In the genomic region with DNA sequence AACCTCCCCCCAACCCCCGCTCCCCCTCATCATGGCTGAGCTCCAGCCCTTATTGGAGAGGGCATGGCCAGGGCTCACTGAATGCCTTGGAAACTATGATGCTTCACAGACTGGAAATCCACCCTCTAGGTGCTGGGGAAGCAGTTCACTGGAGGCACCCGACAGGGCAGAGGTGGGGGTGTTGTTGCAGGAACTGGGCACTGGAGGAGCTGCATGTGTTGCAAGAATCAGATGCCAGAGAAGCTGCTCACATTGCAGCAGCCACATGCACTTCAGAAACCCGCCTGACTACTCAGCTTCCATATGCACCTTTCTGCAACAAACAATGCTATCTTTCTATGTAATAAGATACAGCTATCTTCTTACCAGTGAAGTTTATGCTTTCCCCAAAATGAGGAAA, we compare ENCODE assay signal across 17 cellular contexts. TPM values are rescaled to one million over a fixed set of nuclear protein-coding genes. Genes with fewer than 3 reads are reported as not detected.
DNase-seq lines count a peak whose midpoint lies in the region; ATAC-seq, FAIRE-seq and TF ChIP-seq lines count a peak whose summit lies in the region.
"Had no signal": no experiment of that assay in that cellular context is flagged by ENCODE, and none has a peak within 500 bp of the region (broad histone marks: within the 10 kb centered on the region; RNA-seq: fewer than 3 reads in every experiment).

No MANE protein-coding gene starts in this region.

- H4K20me1 ChIP-seq in HepG2 (ENCODE audit: insufficient read depth, low read length), result no peaks in the 10 kb centered on the region

- intact Hi-C loops in HepG2 (cut with micrococcal nuclease; ENCODE audit: unreplicated experiment) (no loop called here), right lobe of liver (cut with DNase I) (no loop called here)

- H3K27ac Mint-ChIP-seq in mesothelial cell of epicardium, result no peak overlapping the region
- H3K27ac Mint-ChIP-seq: activated naive CD8-positive, alpha-beta T cell; T-cell had no signal

- TF ChIP-seq CTCF in HepG2 (CRISPR knock-in tag; IDR thresholded peaks at IDR 0.05) (no peak), right lobe of liver (IDR thresholded peaks at IDR 0.05) (no peak), cardiac fibroblast (IDR thresholded peaks at IDR 0.05; ENCODE audit: low read depth, low read length) (no peak), mesothelial cell of epicardium (IDR thresholded peaks at IDR 0.05; ENCODE audit: unreplicated experiment) (no peak)

- peak; percentile 16 for DNase-seq in HepG2 (ENCODE audit: low spot score)
- DNase-seq in right lobe of liver, result no peak
- DNase-seq in NCI-H2171 (lab: John Stamatoyannopoulos, UW), result peak; percentile 5
- DNase-seq in cardiac fibroblast (ENCODE audit: low read depth in 2 of 2), result peak; percentile 13 to 19
- no peak for DNase-seq in GF-D8 (lab: John Stamatoyannopoulos, UW)
- no peak for DNase-seq in NCI-H2081 treated with DMSO at 0.1 percent for 48 hours (lab: John Stamatoyannopoulos, UW)
- no peak for DNase-seq in RCC 7860 (ENCODE audit: low spot score)
- DNase-seq in mesothelial cell of epicardium (ENCODE audit: low spot score in 2 of 2, unreplicated experiment in 2 of 2), result no peak
- DNase-seq: activated CD8-positive, alpha-beta memory T cell treated with anti-CD3 and anti-CD28 coated beads, Interleukin-2, amount 50 U/mL, for 48 hours; DMS79; head of caudate nucleus; kidney glomerular epithelial cell; pancreas; stimulated activated CD4-positive, alpha-beta T cell treated with anti-CD3 and anti-CD28 coated beads, Interleukin-12 subunit alpha, Interleukin-12 subunit beta, amount 100 ng/mL, for 4 hours; T-cell had no signal

- H3K4me1 ChIP-seq in HepG2 (ENCODE audit: insufficient read depth, low read length), result no peaks in the 10 kb centered on the region
- peaks cover 0 to 30% (median 9%) of the 10 kb centered on the region in 4 donors for H3K4me1 ChIP-seq in right lobe of liver

- H3K79me2 ChIP-seq in HepG2 (ENCODE audit: insufficient read depth, low read length), result no peaks in the 10 kb centered on the region

- no peak overlapping the region for H3K4me2 ChIP-seq in HepG2 (ENCODE audit: low read depth, low read length)

- H3K27ac ChIP-seq in HepG2 (ENCODE audit: extremely low read length, insufficient read depth, low read length), result no peak overlapping the region
- no peak overlapping the region for H3K27ac ChIP-seq in right lobe of liver
- H3K27ac ChIP-seq: pancreas had no signal

- no peaks in the 10 kb centered on the region for H3K9me3 Mint-ChIP-seq in mesothelial cell of epicardium
- H3K9me3 Mint-ChIP-seq: central memory CD8-positive, alpha-beta T cell; T-cell had no signal

- ATAC-seq in HepG2, result peak; percentile 88
- ATAC-seq in right lobe of liver, result no peak
- ATAC-seq: pancreas, T-cell had no signal

- H3K9me3 ChIP-seq in HepG2 (ENCODE audit: low read length) (peaks cover 6% of the 10 kb centered on the region), right lobe of liver (no peaks in the 10 kb centered on the region)
- H3K9me3 ChIP-seq: pancreas had no signal

- no peak overlapping the region for H2AFZ ChIP-seq in HepG2 (ENCODE audit: low read length)

- no peak for TF ChIP-seq POLR2A in HepG2 (IDR thresholded peaks at IDR 0.05; ENCODE audit: insufficient read depth in 1 of 2, low read depth in 2 of 2, low read length in 2 of 2)
- TF ChIP-seq POLR2A in right lobe of liver (IDR thresholded peaks at IDR 0.05), result no peak

- H3K27me3 Mint-ChIP-seq in mesothelial cell of epicardium (ENCODE audit: low read depth), result peaks cover 32% of the 10 kb centered on the region

- no TSS peak for BruUV-seq in HepG2 (replicated peaks; lab: Mats Ljungman, UMichigan)

- H3K27me3 ChIP-seq in HepG2 (ENCODE audit: control insufficient read depth in 1 of 2, insufficient read depth in 2 of 2, low read length in 2 of 2), result 0 out of 5 replicates have a peak, but pooled peaks cover 0 to 2% of the 10 kb centered on the region in 2 experiments
- no peaks in the 10 kb centered on the region for H3K27me3 ChIP-seq in right lobe of liver
- H3K27me3 ChIP-seq: pancreas had no signal

- 13% methylated on average over 3 of the region's 3 CpGs for WGBS in HepG2 (ENCODE audit: low lambda C conversion rate)
- 83% methylated on average over 1 of the region's 3 CpGs for WGBS in right lobe of liver (ENCODE audit: insufficient coverage, low coverage, low lambda C conversion rate, missing lambda C conversion rate)

- H3K4me1 Mint-ChIP-seq in mesothelial cell of epicardium, result no peaks in the 10 kb centered on the region
- H3K4me1 Mint-ChIP-seq: central memory CD8-positive, alpha-beta T cell; T-cell had no signal

- no peaks in the 10 kb centered on the region for H3K36me3 Mint-ChIP-seq in mesothelial cell of epicardium
- H3K36me3 Mint-ChIP-seq: T-cell had no signal

- CTCF ChIA-PET in HepG2 (lab: Yijun Ruan, JAX; ENCODE audit: low intra/inter-chr PET ratio, low total read pairs), result no interaction called here

- POLR2A ChIA-PET in HepG2 (lab: Yijun Ruan, JAX), result no interaction called here

- in situ Hi-C loops in HepG2 (cut with HindIII; ENCODE audit: extremely low pct_ligation_motif_present, low pct_unique_long_range_greater_than_20kb), result no loop called here

- no peak overlapping the region for H3K9ac ChIP-seq in HepG2 (ENCODE audit: insufficient read depth, low read depth, low read length)

- H3K4me3 ChIP-seq in HepG2 (replicated peaks in 1 of 3; ENCODE audit: insufficient read depth in 1 of 3, low read depth in 2 of 3, low read length in 3 of 3), result no peak overlapping the region
- H3K4me3 ChIP-seq in right lobe of liver, result no peak overlapping the region
- no peak overlapping the region for H3K4me3 ChIP-seq in cardiac fibroblast (replicated peaks in 1 of 2; ENCODE audit: low read depth in 2 of 2, low read length in 2 of 2)
- H3K4me3 ChIP-seq: pancreas had no signal

- TF ChIP-seq EP300 in HepG2 (IDR thresholded peaks at IDR 0.05; ENCODE audit: low read depth in 2 of 2, low read length in 2 of 2) (no peak), HepG2 (CRISPR knock-in tag; IDR thresholded peaks at IDR 0.05; ENCODE audit: borderline replicate concordance) (no peak)

- FAIRE-seq in HepG2 (lab: Jason Lieb, UNC), result no peak
- FAIRE-seq in RCC 7860 (lab: Jason Lieb, UNC), result no peak
- FAIRE-seq: pancreas had no signal

- no peak for TF ChIP-seq RAD21 in HepG2 (CRISPR knock-in tag; IDR thresholded peaks at IDR 0.05)

- no peak overlapping the region for H3K4me3 Mint-ChIP-seq in mesothelial cell of epicardium
- H3K4me3 Mint-ChIP-seq: activated naive CD8-positive, alpha-beta T cell; central memory CD8-positive, alpha-beta T cell; T-cell had no signal

- H3K36me3 ChIP-seq in HepG2 (replicated peaks in 1 of 2; ENCODE audit: control insufficient read depth in 1 of 2, insufficient read depth in 2 of 2, low read length in 2 of 2), result no peaks in the 10 kb centered on the region
- H3K36me3 ChIP-seq in right lobe of liver, result no peaks in the 10 kb centered on the region
- H3K36me3 ChIP-seq: pancreas had no signal

RNA-seq across cellular contexts. Expression of gene TBPL1, which starts 7.9 kb away (rescaled TPM):
- total RNA-seq in HepG2 (2016; rRNA removed; fragmentation: Illumina TruSeq; extraction: Trizol) (39.3 and 47.7 TPM in 2 replicates), right lobe of liver (10 to 100 TPM in 2 of 6 experiments, 1 to 10 TPM in 4; 6.0 to 11.5 (median 9.4) TPM), mesothelial cell of epicardium (29.3 to 31.0 TPM (median 30.5 TPM) in 3 replicates)
- total RNA-seq in HepG2 (2016; cell fraction: cytosol; rRNA removed; fragmentation: Illumina TruSeq; extraction: Trizol; ENCODE audit: low read depth), result 47.1 and 47.5 TPM in 2 replicates
- 38.0 and 46.0 TPM in 2 replicates for total RNA-seq in HepG2 (2016; cell fraction: insoluble cytoplasmic fraction; rRNA removed; fragmentation: Illumina TruSeq; extraction: Trizol)
- 75.7 and 77.8 TPM in 2 replicates for total RNA-seq in HepG2 (2016; cell fraction: membrane; rRNA removed; fragmentation: Illumina TruSeq; extraction: Trizol)
- total RNA-seq in HepG2 (2016; cell fraction: nucleus; rRNA removed; fragmentation: Illumina TruSeq; extraction: Trizol), result 22.3 and 25.5 TPM in 2 replicates
- 20.2 and 25.3 TPM in 2 replicates for polyA plus RNA-seq in HepG2 (2011; rRNA removed)
- polyA plus RNA-seq in HepG2 (2011; cell fraction: cytosol; rRNA removed), result 10.7 and 14.1 TPM in 2 replicates
- 5.8 and 9.1 TPM in 2 replicates for polyA plus RNA-seq in HepG2 (2011; cell fraction: nucleus; rRNA removed)
- polyA plus RNA-seq in HepG2 (2012), result 22.0 and 27.1 TPM in 2 replicates
- polyA plus RNA-seq in HepG2 (2016; cell fraction: cytosol; fragmentation: Illumina TruSeq; extraction: Trizol; ENCODE audit: low read depth), result 37.3 and 45.6 TPM in 2 replicates
- polyA plus RNA-seq in HepG2 (2016; cell fraction: insoluble cytoplasmic fraction; fragmentation: Illumina TruSeq; extraction: Trizol; ENCODE audit: low read depth), result 57.8 and 60.3 TPM in 2 replicates
- polyA plus RNA-seq in HepG2 (2016; cell fraction: membrane; fragmentation: Illumina TruSeq; extraction: Trizol; ENCODE audit: low read depth), result 72.2 and 77.9 TPM in 2 replicates
- 46.2 and 47.2 TPM in 2 replicates for polyA plus RNA-seq in HepG2 (2016; cell fraction: nucleus; fragmentation: Illumina TruSeq; extraction: Trizol; ENCODE audit: insufficient read depth, low read depth)
- 4.1 and 10.0 TPM in 2 replicates for polyA minus RNA-seq in HepG2 (2011; rRNA and poly(A)+ RNA removed; ENCODE audit: low replicate concordance)
- polyA minus RNA-seq in HepG2 (2011; cell fraction: cytosol; rRNA and poly(A)+ RNA removed), result 13.8 and 17.3 TPM in 2 replicates
- polyA minus RNA-seq in HepG2 (2011; cell fraction: nucleus; rRNA and poly(A)+ RNA removed), result 9.4 and 10.9 TPM in 2 replicates

RNA-seq across cellular contexts. Expression of gene TCF21, which starts 56.2 kb away (rescaled TPM):
- total RNA-seq in HepG2 (2016; rRNA removed; fragmentation: Illumina TruSeq; extraction: Trizol), result not detected in 2 replicates
- not detected in 2 replicates for total RNA-seq in HepG2 (2016; cell fraction: cytosol; rRNA removed; fragmentation: Illumina TruSeq; extraction: Trizol; ENCODE audit: low read depth)
- total RNA-seq in HepG2 (2016; cell fraction: insoluble cytoplasmic fraction; rRNA removed; fragmentation: Illumina TruSeq; extraction: Trizol), result not detected in 2 replicates
- total RNA-seq in HepG2 (2016; cell fraction: membrane; rRNA removed; fragmentation: Illumina TruSeq; extraction: Trizol), result not detected in 2 replicates
- not detected in 2 replicates for total RNA-seq in HepG2 (2016; cell fraction: nucleus; rRNA removed; fragmentation: Illumina TruSeq; extraction: Trizol)
- not detected in 2 replicates for polyA plus RNA-seq in HepG2 (2011; rRNA removed)
- polyA plus RNA-seq in HepG2 (2011; cell fraction: cytosol; rRNA removed), result not detected in 2 replicates
- polyA plus RNA-seq in HepG2 (2011; cell fraction: nucleus; rRNA removed), result not detected in 2 replicates
- polyA plus RNA-seq in HepG2 (2012), result not detected in 2 replicates
- not detected in 2 replicates for polyA plus RNA-seq in HepG2 (2016; cell fraction: cytosol; fragmentation: Illumina TruSeq; extraction: Trizol; ENCODE audit: low read depth)
- polyA plus RNA-seq in HepG2 (2016; cell fraction: insoluble cytoplasmic fraction; fragmentation: Illumina TruSeq; extraction: Trizol; ENCODE audit: low read depth), result not detected in 2 replicates
- polyA plus RNA-seq in HepG2 (2016; cell fraction: membrane; fragmentation: Illumina TruSeq; extraction: Trizol; ENCODE audit: low read depth), result not detected in 2 replicates
- not detected in 2 replicates for polyA plus RNA-seq in HepG2 (2016; cell fraction: nucleus; fragmentation: Illumina TruSeq; extraction: Trizol; ENCODE audit: insufficient read depth, low read depth)
- polyA minus RNA-seq in HepG2 (2011; rRNA and poly(A)+ RNA removed; ENCODE audit: low replicate concordance), result 0.09 TPM in 1 of 2 replicates, not detected in the other
- not detected in 2 replicates for polyA minus RNA-seq in HepG2 (2011; cell fraction: cytosol; rRNA and poly(A)+ RNA removed)
- polyA minus RNA-seq in HepG2 (2011; cell fraction: nucleus; rRNA and poly(A)+ RNA removed), result not detected in 2 replicates
- total RNA-seq in right lobe of liver, result 1 to 10 TPM in 3 of 6 experiments, under 1 TPM in 3; 0.46 to 1.5 (median 0.99) TPM
- total RNA-seq in mesothelial cell of epicardium, result 4.7 to 5.3 TPM (median 5.0 TPM) in 3 replicates

Comparison
In these comparisons a context has a peak if more than half of its experiments do, and no peak if none do; other contexts are left out.
1. DNase-seq: peak in HepG2 (single experiment), NCI-H2171 (single experiment) and cardiac fibroblast (2 of 2); none in right lobe of liver (0 of 3), GF-D8 (single experiment), NCI-H2081 treated with DMSO at 0.1 percent for 48 hours (single experiment), RCC 7860 (single experiment) and mesothelial cell of epicardium (0 of 2).